27 cellular contexts compared by ENCODE assay signal in genomic region chr15:62909257-62909656, GRCh38.
"Had no signal": no experiment of that assay in that cellular context is flagged by ENCODE, and none has a peak within 500 bp of the region (broad histone marks: within the 10 kb centered on the region; RNA-seq: fewer than 3 reads in every experiment).

No MANE protein-coding gene starts in this region.

- H3K36me3 ChIP-seq: brain microvascular endothelial cell, colonic mucosa, gastrocnemius medialis, heart left ventricle, left ventricle myocardium inferior had no signal

- H3K4me1 ChIP-seq: colonic mucosa, testis had no signal

- H3K27me3 ChIP-seq: brain microvascular endothelial cell, colonic mucosa, gastrocnemius medialis, heart left ventricle, testis had no signal

- H3K27ac ChIP-seq: brain microvascular endothelial cell, colonic mucosa, gastrocnemius medialis, heart left ventricle, left ventricle myocardium inferior, psoas muscle, testis had no signal

- H3K9me3 ChIP-seq: colonic mucosa, gastrocnemius medialis, heart left ventricle, left ventricle myocardium inferior, psoas muscle, testis had no signal

- H3K4me3 ChIP-seq: colonic mucosa, gastrocnemius medialis, heart left ventricle, left ventricle myocardium inferior, psoas muscle, testis had no signal

- DNase-seq: activated CD4-positive, alpha-beta T cell treated with anti-CD3 and anti-CD28 coated beads, Interleukin-2, amount 10 ng/mL, durations not matched to agents 7 days and 5 days; activated CD4-positive, CD25-positive, alpha-beta regulatory T cell; activated CD8-positive, alpha-beta memory T cell treated with anti-CD3 and anti-CD28 coated beads, Interleukin-2, amount 50 U/mL, for 4 hours; activated effector memory CD4-positive, alpha-beta T cell treated with Interleukin-2 at 50 U/mL for 16 hours; activated naive CD4-positive, alpha-beta T cell treated with anti-CD3 and anti-CD28 coated beads, Interleukin-2, amount 10 ng/mL, durations not matched to agents 7 days and 5 days; activated naive CD8-positive, alpha-beta T cell treated with anti-CD3 and anti-CD28 coated beads, Interleukin-2, amount 50 U/mL, for 24 hours; activated T-cell treated with anti-CD3 and anti-CD28 coated beads, Interleukin-2, amount 50 U/mL, for 4 hours; anterior cingulate cortex; brain microvascular endothelial cell; central memory CD4-positive, alpha-beta T cell; colonic mucosa; endodermal cell; erythroblast; gastrocnemius medialis; heart left ventricle; kidney; left ventricle myocardium inferior; mammary epithelial cell; psoas muscle; right cardiac atrium; small intestine; stimulated activated CD4-positive, alpha-beta T cell treated with anti-CD3 and anti-CD28 coated beads, Interleukin-15, amount 100 ng/mL, for 24 hours; stimulated activated CD4-positive, alpha-beta T cell treated with anti-CD3 and anti-CD28 coated beads, Interleukin-2, amount 100 ng/mL, for 48 hours; T-cell; T-helper 9 cell; testis had no signal

- ATAC-seq: activated naive CD8-positive, alpha-beta T cell treated with anti-CD3 and anti-CD28 coated beads, Interleukin-2, amount 50 U/mL, for 24 hours; activated T-cell treated with anti-CD3 and anti-CD28 coated beads, Interleukin-2, amount 50 U/mL, for 4 hours; gastrocnemius medialis; psoas muscle; right cardiac atrium; stimulated activated effector memory CD8-positive, alpha-beta T cell treated with anti-CD3 and anti-CD28 coated beads, Interleukin-12 subunit alpha, Interleukin-12 subunit beta, amount 100 ng/mL, for 72 hours; T-cell had no signal
